Comparison of ENCODE assay signal across 8 cellular contexts in the genomic region with DNA sequence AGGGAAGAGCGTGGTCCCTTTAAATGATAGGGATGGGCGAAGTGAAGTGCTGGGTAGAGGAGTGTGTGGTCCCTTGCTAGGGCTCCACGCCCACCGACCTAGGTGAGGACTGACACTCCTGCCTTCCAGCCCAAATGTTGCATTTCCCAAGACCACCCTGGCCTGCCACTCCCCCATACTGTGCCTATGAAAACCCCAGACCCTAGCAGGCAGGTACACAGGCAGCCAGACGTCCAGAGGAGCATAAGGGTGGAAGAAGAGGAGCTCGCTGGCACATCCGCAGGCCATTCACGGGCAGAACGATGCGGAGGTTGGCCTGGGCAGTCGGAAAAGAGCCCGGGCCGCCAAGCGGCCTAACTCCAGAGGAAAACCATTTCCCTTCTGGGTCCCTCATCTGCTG. TPM values are rescaled to one million over a fixed set of nuclear protein-coding genes. Genes with fewer than 3 reads are reported as not detected.
DNase-seq lines count a peak whose midpoint lies in the region; ATAC-seq and TF ChIP-seq lines count a peak whose summit lies in the region.

No MANE protein-coding gene starts in this region.

- peaks cover 36% of the 10 kb centered on the region for H3K4me1 Mint-ChIP-seq in activated naive CD8-positive, alpha-beta T cell treated with anti-CD3 and anti-CD28 coated beads, Interleukin-2, amount 50 U/mL, for 24 hours

- intact Hi-C loops in left ventricle myocardium inferior (cut with micrococcal nuclease): no loop called here
- intact Hi-C loops in Right ventricle myocardium superior (cut with DNase I): loop anchor here (10.0 kb wide), 1 partner anchor 58 kb away; the partner anchor contains the start of gene CAPRIN2
- intact Hi-C loops in lower lobe of right lung (cut with DNase I): no loop called here

- H3K9me3 ChIP-seq in left ventricle myocardium inferior (replicated peaks): no peaks in the 10 kb centered on the region
- no peaks in the 10 kb centered on the region for H3K9me3 ChIP-seq in lower lobe of right lung

- H3K27me3 Mint-ChIP-seq in activated naive CD8-positive, alpha-beta T cell treated with anti-CD3 and anti-CD28 coated beads, Interleukin-2, amount 50 U/mL, for 24 hours: peaks cover 3% of the 10 kb centered on the region

- peaks cover 45% of the 10 kb centered on the region for H3K4me1 ChIP-seq in left ventricle myocardium inferior
- peaks cover 30% of the 10 kb centered on the region for H3K4me1 ChIP-seq in lower lobe of right lung

- H3K27me3 ChIP-seq in left ventricle myocardium inferior (ENCODE audit: low read depth) (no peaks in the 10 kb centered on the region), lower lobe of right lung (ENCODE audit: low read depth) (no peaks in the 10 kb centered on the region)

- peak overlapping the region; percentile 97 for H3K4me3 ChIP-seq in left ventricle myocardium inferior
- peak overlapping the region; percentile 92 for H3K4me3 ChIP-seq in lower lobe of right lung

- H3K36me3 ChIP-seq in left ventricle myocardium inferior: no peaks in the 10 kb centered on the region
- no peaks in the 10 kb centered on the region for H3K36me3 ChIP-seq in lower lobe of right lung

- TF ChIP-seq CTCF in left ventricle myocardium inferior (IDR thresholded peaks at IDR 0.05; ENCODE audit: borderline replicate concordance): no peak
- TF ChIP-seq CTCF in lower lobe of right lung (IDR thresholded peaks at IDR 0.05): no peak

- DNase-seq in left ventricle myocardium inferior: no peak
- no peak for DNase-seq in Right ventricle myocardium superior
- no peak for DNase-seq in activated naive CD8-positive, alpha-beta T cell treated with anti-CD3 and anti-CD28 coated beads, Interleukin-2, amount 50 U/mL, for 24 hours
- DNase-seq in lower lobe of right lung: no peak
- DNase-seq in stimulated activated CD4-positive, alpha-beta T cell treated with anti-CD3 and anti-CD28 coated beads, Interleukin-2, amount 100 ng/mL, for 48 hours: no peak
- DNase-seq in G401 (ENCODE audit: low spot score): no peak
- DNase-seq in CD1c-positive myeloid dendritic cell (ENCODE audit: extremely low spot score): no peak
- DNase-seq in NCI-H1092 treated with DMSO at 0.1 percent for 48 hours (lab: John Stamatoyannopoulos, UW): no peak

- peak overlapping the region; percentile 70 for H3K27ac ChIP-seq in left ventricle myocardium inferior (replicated peaks)
- peak overlapping the region; percentile 84 for H3K27ac ChIP-seq in lower lobe of right lung

- no peak for ATAC-seq in Right ventricle myocardium superior (ENCODE audit: poor library complexity)
- ATAC-seq in activated naive CD8-positive, alpha-beta T cell treated with anti-CD3 and anti-CD28 coated beads, Interleukin-2, amount 50 U/mL, for 24 hours: no peak
- no peak for ATAC-seq in lower lobe of right lung

- in situ Hi-C loops in G401 (cut with HindIII; ENCODE audit: low sequenced_read_pairs): no loop called here

- peak overlapping the region; percentile 93 for H3K27ac Mint-ChIP-seq in activated naive CD8-positive, alpha-beta T cell treated with anti-CD3 and anti-CD28 coated beads, Interleukin-2, amount 50 U/mL, for 24 hours

- no peaks in the 10 kb centered on the region for H3K9me3 Mint-ChIP-seq in activated naive CD8-positive, alpha-beta T cell treated with anti-CD3 and anti-CD28 coated beads, Interleukin-2, amount 50 U/mL, for 24 hours

- peak overlapping the region; percentile 91 for H3K4me3 Mint-ChIP-seq in activated naive CD8-positive, alpha-beta T cell treated with anti-CD3 and anti-CD28 coated beads, Interleukin-2, amount 50 U/mL, for 24 hours

- H3K36me3 Mint-ChIP-seq in activated naive CD8-positive, alpha-beta T cell treated with anti-CD3 and anti-CD28 coated beads, Interleukin-2, amount 50 U/mL, for 24 hours (ENCODE audit: low read depth): peaks cover 4% of the 10 kb centered on the region

RNA-seq across cellular contexts. Expression of gene IPO8, which starts 0.8 kb away (rescaled TPM):
- total RNA-seq in left ventricle myocardium inferior (25.2 TPM), Right ventricle myocardium superior (23.0 TPM), lower lobe of right lung (51.0 TPM)
- total RNA-seq in G401 (2014; rRNA removed; shearing (Covaris generic)): 32.3 and 35.7 TPM in 2 replicates

RNA-seq across cellular contexts. Expression of gene CAPRIN2, which starts 58.3 kb away (rescaled TPM):
- total RNA-seq in left ventricle myocardium inferior (27.5 TPM), Right ventricle myocardium superior (21.2 TPM), lower lobe of right lung (20.4 TPM)
- total RNA-seq in G401 (2014; rRNA removed; shearing (Covaris generic)): 13.5 and 18.0 TPM in 2 replicates
